ENCODE assay signal across 1 cellular context in genomic region chr20:37486186-37486999, GRCh38.
TF ChIP-seq lines count a peak whose summit lies in the region.

No MANE protein-coding gene starts in this region.

TF ChIP-seq in HepG2, 621 proteins besides CTCF, POLR2A, EP300 and RAD21:
- TF ChIP-seq ZNF264 (CRISPR knock-in tag; IDR thresholded peaks at IDR 0.05) (no peak), ZNF460 (CRISPR knock-in tag; IDR thresholded peaks at IDR 0.05; ENCODE audit: borderline replicate concordance) (no peak), PITX1 (CRISPR knock-in tag; IDR thresholded peaks at IDR 0.05) (no peak), FOXA1 (IDR thresholded peaks at IDR 0.05) (no peak), FOXA1 (CRISPR knock-in tag; IDR thresholded peaks at IDR 0.05) (no peak), SP140L (CRISPR knock-in tag; IDR thresholded peaks at IDR 0.05; ENCODE audit: borderline replicate concordance) (no peak), PHF5A (CRISPR knock-in tag; IDR thresholded peaks at IDR 0.05; ENCODE audit: low read depth, unreplicated experiment) (no peak), SCMH1 (CRISPR knock-in tag; IDR thresholded peaks at IDR 0.05; ENCODE audit: borderline replicate concordance) (no peak), ZBTB33 (CRISPR knock-in tag; IDR thresholded peaks at IDR 0.05) (no peak)
TF ChIP-seq in HepG2: peak in this region for 0.
